Comparison of ENCODE assay signal across 9 cellular contexts in the genomic region with DNA sequence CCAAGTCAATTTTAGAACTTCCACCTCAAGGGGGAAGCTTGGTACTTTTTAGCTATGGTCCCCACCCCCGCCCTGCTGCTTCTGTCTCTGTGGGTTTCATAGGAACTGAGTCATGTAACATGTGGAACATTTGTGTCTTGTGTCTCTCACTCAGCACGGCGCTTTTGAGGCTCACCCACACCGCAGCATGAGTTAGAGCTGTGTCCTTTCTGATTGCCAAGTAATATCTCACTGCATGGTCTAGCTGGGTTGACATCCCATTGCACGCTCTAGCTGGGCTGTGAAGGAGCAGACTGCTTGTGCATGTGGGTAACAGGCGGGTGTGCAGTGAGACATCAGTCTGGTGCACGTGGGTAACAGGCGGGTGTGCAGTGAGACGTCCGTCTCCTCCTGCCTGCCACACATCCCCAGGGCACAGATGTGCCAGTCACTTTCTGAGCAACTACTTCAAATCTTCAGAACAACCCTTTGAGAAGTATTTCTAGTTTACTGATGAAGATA. TPM values are rescaled to one million over a fixed set of nuclear protein-coding genes. Genes with fewer than 3 reads are reported as not detected.
DNase-seq lines count a peak whose midpoint lies in the region; ATAC-seq and TF ChIP-seq lines count a peak whose summit lies in the region.
"Had no signal": no experiment of that assay in that cellular context is flagged by ENCODE, and none has a peak within 500 bp of the region (broad histone marks: within the 10 kb centered on the region; RNA-seq: fewer than 3 reads in every experiment).

No MANE protein-coding gene starts in this region.

- no peaks in the 10 kb centered on the region for H3K36me3 ChIP-seq in mucosa of descending colon (ENCODE audit: low read depth)

- no peaks in the 10 kb centered on the region for H3K9me3 ChIP-seq in mucosa of descending colon

- ATAC-seq in left ventricle myocardium superior (peak; percentile 10), Right ventricle myocardium superior (ENCODE audit: poor library complexity) (no peak), mucosa of descending colon (peak; percentile 80)
- ATAC-seq in activated T-helper 17 cell treated with anti-CD3 and anti-CD28 coated beads, Interleukin-2, amount 50 U/mL, for 72 hours (replicated peaks), result peak; percentile 94

- H3K9me3 Mint-ChIP-seq in activated T-helper 17 cell treated with anti-CD3 and anti-CD28 coated beads, Interleukin-2, amount 50 U/mL, for 72 hours, result no peaks in the 10 kb centered on the region
- no peaks in the 10 kb centered on the region for H3K9me3 Mint-ChIP-seq in nephron progenitor cell

- peak overlapping the region; percentile 72 for H3K4me3 Mint-ChIP-seq in activated T-helper 17 cell treated with anti-CD3 and anti-CD28 coated beads, Interleukin-2, amount 50 U/mL, for 72 hours
- H3K4me3 Mint-ChIP-seq in nephron progenitor cell, result no peak overlapping the region

- H3K27ac Mint-ChIP-seq in activated T-helper 17 cell treated with anti-CD3 and anti-CD28 coated beads, Interleukin-2, amount 50 U/mL, for 72 hours, result peak overlapping the region; percentile 93
- H3K27ac Mint-ChIP-seq in nephron progenitor cell, result no peak overlapping the region

- H3K4me3 ChIP-seq in mucosa of descending colon, result no peak overlapping the region

- peaks cover 22% of the 10 kb centered on the region for H3K4me1 Mint-ChIP-seq in activated T-helper 17 cell treated with anti-CD3 and anti-CD28 coated beads, Interleukin-2, amount 50 U/mL, for 72 hours
- peaks cover 12% of the 10 kb centered on the region for H3K4me1 Mint-ChIP-seq in nephron progenitor cell

- DNase-seq in left ventricle myocardium superior, result no peak
- no peak for DNase-seq in Right ventricle myocardium superior
- peak; percentile 96 for DNase-seq in MV-4-11 (lab: John Stamatoyannopoulos, UW)
- DNase-seq in mucosa of descending colon, result peak in 2 of 3 donors; percentile 35 to 45
- DNase-seq in stromal cell of bone marrow (ENCODE audit: low read depth), result peak; percentile 83
- DNase-seq in T1000 (lab: John Stamatoyannopoulos, UW), result no peak
- no peak for DNase-seq in nephron progenitor cell

- H3K27me3 Mint-ChIP-seq in activated T-helper 17 cell treated with anti-CD3 and anti-CD28 coated beads, Interleukin-2, amount 50 U/mL, for 72 hours, result no peaks in the 10 kb centered on the region
- H3K27me3 Mint-ChIP-seq in nephron progenitor cell (ENCODE audit: low read depth, poor library complexity), result no peaks in the 10 kb centered on the region

- no peaks in the 10 kb centered on the region for H3K4me1 ChIP-seq in mucosa of descending colon (ENCODE audit: low read depth)

- TF ChIP-seq CTCF in mucosa of descending colon (IDR thresholded peaks at IDR 0.05) (no peak), nephron progenitor cell (IDR thresholded peaks at IDR 0.05) (no peak)

- H3K36me3 Mint-ChIP-seq in activated T-helper 17 cell treated with anti-CD3 and anti-CD28 coated beads, Interleukin-2, amount 50 U/mL, for 72 hours (ENCODE audit: low read depth), result peaks cover 5% of the 10 kb centered on the region
- no peaks in the 10 kb centered on the region for H3K36me3 Mint-ChIP-seq in nephron progenitor cell (ENCODE audit: low read depth)

- intact Hi-C loops in left ventricle myocardium superior (cut with micrococcal nuclease), result no loop called here
- intact Hi-C loops in Right ventricle myocardium superior (cut with DNase I), result no loop called here
- intact Hi-C loops in mucosa of descending colon (cut with DNase I, micrococcal nuclease), result no loop called here

RNA-seq across cellular contexts. Expression of gene SLC7A5, which starts 26.4 kb away (rescaled TPM):
- total RNA-seq in left ventricle myocardium superior (2.0 TPM), Right ventricle myocardium superior (3.9 TPM), mucosa of descending colon (10 to 100 TPM in 1 of 3 donors, 1 to 10 TPM in 2; 1.9 to 13.7 (median 8.1) TPM)
- total RNA-seq in activated T-helper 17 cell treated with anti-CD3 and anti-CD28 coated beads, Interleukin-2, amount 50 U/mL, for 72 hours, result 100 to 1,000 TPM; 130 to 233 TPM

RNA-seq across cellular contexts. Expression of gene CA5A, which starts 40.6 kb away (rescaled TPM):
- total RNA-seq in left ventricle myocardium superior (not detected), Right ventricle myocardium superior (not detected), mucosa of descending colon (under 1 TPM in 2 of 3 donors, not detected in 1; 0.05 to 0.25 TPM)
- not detected for total RNA-seq in activated T-helper 17 cell treated with anti-CD3 and anti-CD28 coated beads, Interleukin-2, amount 50 U/mL, for 72 hours
- total RNA-seq: renal cortical epithelial cell had no signal

RNA-seq across cellular contexts. Expression of gene BANP, which starts 55.5 kb away (rescaled TPM):
- total RNA-seq in left ventricle myocardium superior (15.5 TPM), Right ventricle myocardium superior (12.6 TPM), mucosa of descending colon (10 to 100 TPM; 24.4 to 36.0 (median 26.1) TPM)
- total RNA-seq in activated T-helper 17 cell treated with anti-CD3 and anti-CD28 coated beads, Interleukin-2, amount 50 U/mL, for 72 hours, result 10 to 100 TPM; 46.4 to 85.9 TPM

Comparison
In these comparisons a context has a peak if more than half of its experiments do, and no peak if none do; other contexts are left out.
1. DNase-seq: peak in MV-4-11 (single experiment), mucosa of descending colon (2 of 3) and stromal cell of bone marrow (single experiment); none in left ventricle myocardium superior (single experiment), Right ventricle myocardium superior (single experiment), T1000 (single experiment) and nephron progenitor cell (single experiment).
2. RNA of gene SLC7A5, which starts 26.4 kb away (total RNA-seq): 130 to 233 TPM in activated T-helper 17 cell treated with anti-CD3 and anti-CD28 coated beads, Interleukin-2, amount 50 U/mL, for 72 hours; 1.9 to 13.7 TPM in mucosa of descending colon, 3.9 TPM in Right ventricle myocardium superior (single experiment) and 2.0 TPM in left ventricle myocardium superior (single experiment); every median in the first group is over 4 times any median in the second.